17 cellular contexts compared by ENCODE assay signal in genomic region chrX:80430826-80431501, GRCh38. TPM values are rescaled to one million over a fixed set of nuclear protein-coding genes. Genes with fewer than 3 reads are reported as not detected.
DNase-seq lines count a peak whose midpoint lies in the region; ATAC-seq, FAIRE-seq and TF ChIP-seq lines count a peak whose summit lies in the region.
"Had no signal": no experiment of that assay in that cellular context is flagged by ENCODE, and none has a peak within 500 bp of the region (broad histone marks: within the 10 kb centered on the region; RNA-seq: fewer than 3 reads in every experiment).

No MANE protein-coding gene starts in this region.

- POLR2A ChIA-PET in H1 (lab: Charles Lee; ENCODE audit: partially characterized antibody): no interaction called here
- POLR2A ChIA-PET in CD8-positive, alpha-beta memory T cell (lab: Charles Lee): no interaction called here

- H3K79me2 ChIP-seq in H1 (ENCODE audit: control insufficient read depth in 1 of 2, insufficient read depth in 2 of 2, low read length in 2 of 2): no peaks in the 10 kb centered on the region

- DNase-seq in stimulated activated CD4-positive, alpha-beta T cell treated with anti-CD3 and anti-CD28 coated beads, Interleukin-15, amount 100 ng/mL, for 24 hours: peak; percentile 1
- DNase-seq in stimulated activated CD4-positive, alpha-beta T cell treated with anti-CD3 and anti-CD28 coated beads, Interleukin-4, amount 100 ng/mL, for 4 hours: no peak
- peak; percentile 9 for DNase-seq in NB4 (ENCODE audit: low read depth)
- peak in 1 of 2 experiments; percentile 46 for DNase-seq in H1 (ENCODE audit: low read depth in 1 of 2, low spot score in 2 of 2)
- no peak for DNase-seq in CD8-positive, alpha-beta memory T cell
- DNase-seq: activated CD4-positive, alpha-beta T cell treated with anti-CD3 and anti-CD28 coated beads, Interleukin-2, amount 50 U/mL, for 1 hour; retina had no signal

- H2BK12ac ChIP-seq in H1 (ENCODE audit: low read depth, low read length): no peak overlapping the region

- FAIRE-seq in H1 (lab: Jason Lieb, UNC): no peak
- FAIRE-seq: G401.6 had no signal

- H4K20me1 ChIP-seq in H1 (replicated peaks in 1 of 2; ENCODE audit: control insufficient read depth in 1 of 2, insufficient read depth in 2 of 2, low read length in 2 of 2): no peaks in the 10 kb centered on the region

- H3K4me3 ChIP-seq in NB4 (ENCODE audit: low read depth, low read length) (no peak overlapping the region), H1 (ENCODE audit: extremely low read depth in 1 of 4, insufficient read depth in 2 of 4, low read depth in 3 of 4, low read length in 4 of 4) (no peak overlapping the region)
- no peak overlapping the region for H3K4me3 ChIP-seq in CD8-positive, alpha-beta memory T cell (ENCODE audit: low read length)
- H3K4me3 ChIP-seq: cardiac muscle cell had no signal

- TF ChIP-seq CTCF in NB4 (IDR thresholded peaks at IDR 0.05; ENCODE audit: low read depth, low read length): no peak
- TF ChIP-seq CTCF in H1 (IDR thresholded peaks at IDR 0.05; ENCODE audit: control extremely low read depth in 1 of 3, insufficient read depth in 1 of 3, low read depth in 1 of 3, low read length in 3 of 3): peak in 1 of 3 experiments; percentile 23; a peak in 1 of 4 replicates

- TF ChIP-seq RAD21 in H1 (IDR thresholded peaks at IDR 0.05 in 1 of 2, conservative IDR thresholded peaks at IDR 0.05 in 1 of 2; ENCODE audit: low read depth in 2 of 2, low read length in 2 of 2): peak; percentile 48 to 57

- no peak overlapping the region for H3K14ac ChIP-seq in H1 (ENCODE audit: insufficient read length)

- H3K4me1 ChIP-seq in H1 (replicated peaks in 1 of 4; ENCODE audit: control insufficient read depth in 3 of 4, insufficient read depth in 4 of 4, low read length in 3 of 4): no peaks in the 10 kb centered on the region
- H3K4me1 ChIP-seq in CD8-positive, alpha-beta memory T cell (ENCODE audit: insufficient read depth, low read length): no peaks in the 10 kb centered on the region

- H3K27ac Mint-ChIP-seq in CD8-positive, alpha-beta memory T cell: no peak overlapping the region
- H3K27ac Mint-ChIP-seq: stimulated activated naive CD8-positive, alpha-beta T cell treated with anti-CD3 and anti-CD28 coated beads, Interleukin-15, amount 100 ng/mL, for 72 hours had no signal

- peaks cover 0 to 2% (median 0%) of the 10 kb centered on the region in 5 donors for H3K9me3 Mint-ChIP-seq in CD8-positive, alpha-beta memory T cell
- H3K9me3 Mint-ChIP-seq: stimulated activated naive CD8-positive, alpha-beta T cell treated with anti-CD3 and anti-CD28 coated beads, Interleukin-15, amount 100 ng/mL, for 72 hours had no signal

- no peak overlapping the region for H3K27ac ChIP-seq in H1 (ENCODE audit: low read depth, low read length)
- H3K27ac ChIP-seq in CD8-positive, alpha-beta memory T cell (ENCODE audit: low read depth, low read length): no peak overlapping the region
- H3K27ac ChIP-seq: cardiac muscle cell, HL-60 had no signal

- H2AFZ ChIP-seq in H1 (ENCODE audit: low read length): no peak overlapping the region

- H2BK120ac ChIP-seq in H1 (replicated peaks; ENCODE audit: low read depth, low read length): no peak overlapping the region

- 43% methylated on average over 2 of the region's 3 CpGs; no CpG with 5 or more reads in 1 of the 2 experiments for WGBS in H1 (ENCODE audit: extremely low coverage in 1 of 2, insufficient coverage in 1 of 2, insufficient read length in 1 of 2, insufficient replicate concordance in 2 of 2, low coverage in 1 of 2, low lambda C conversion rate in 2 of 2, missing lambda C conversion rate in 1 of 2), 2 experiments

- H3K79me1 ChIP-seq in H1 (ENCODE audit: low read depth, low read length): no peaks in the 10 kb centered on the region

- CTCF ChIA-PET in H1 (lab: Charles Lee; ENCODE audit: partially characterized antibody): interaction anchor here (1.1 kb wide), 1 partner anchor 147 kb away, joined by 3 read pairs; no protein-coding TSS in a partner anchor
- CTCF ChIA-PET in CD8-positive, alpha-beta memory T cell (lab: Charles Lee): no interaction called here

- no peaks in the 10 kb centered on the region for H3K4me1 Mint-ChIP-seq in CD8-positive, alpha-beta memory T cell
- H3K4me1 Mint-ChIP-seq: stimulated activated naive CD8-positive, alpha-beta T cell treated with anti-CD3 and anti-CD28 coated beads, Interleukin-15, amount 100 ng/mL, for 72 hours had no signal

- H3K36me3 Mint-ChIP-seq in CD8-positive, alpha-beta memory T cell: no peaks in the 10 kb centered on the region

- no peak overlapping the region for H3K4ac ChIP-seq in H1 (replicated peaks; ENCODE audit: insufficient read length, low read depth, low read length)

- H3K23me2 ChIP-seq in H1 (ENCODE audit: low read depth, low read length): no peaks in the 10 kb centered on the region

- ATAC-seq in HG03457 (IDR thresholded peaks at IDR 0.05; ENCODE audit: unreplicated experiment) (no peak), HG03045 (IDR thresholded peaks at IDR 0.05; ENCODE audit: unreplicated experiment) (no peak), GM21447 (IDR thresholded peaks at IDR 0.05; ENCODE audit: unreplicated experiment) (no peak)
- ATAC-seq: stimulated activated naive CD8-positive, alpha-beta T cell treated with anti-CD3 and anti-CD28 coated beads, Interleukin-15, amount 100 ng/mL, for 72 hours had no signal

- H3K23ac ChIP-seq in H1 (ENCODE audit: insufficient read length): no peak overlapping the region

- H2BK20ac ChIP-seq in H1 (ENCODE audit: low read length): no peak overlapping the region

- no peak overlapping the region for H2BK15ac ChIP-seq in H1 (ENCODE audit: low read length)

- H3K9me3 ChIP-seq in H1 (ENCODE audit: insufficient read depth in 2 of 2, low read depth in 1 of 2, low read length in 1 of 2): peaks cover 8 to 11% of the 10 kb centered on the region in 2 experiments; a peak in 2 of 4 replicates
- no peaks in the 10 kb centered on the region for H3K9me3 ChIP-seq in CD8-positive, alpha-beta memory T cell (ENCODE audit: low read length)

- H2AK5ac ChIP-seq in H1 (ENCODE audit: low read depth, low read length): no peak overlapping the region

- no peak overlapping the region for H3K56ac ChIP-seq in H1 (replicated peaks; ENCODE audit: insufficient read length, low read depth, low read length)

- H3K4me2 ChIP-seq in H1 (ENCODE audit: insufficient read depth in 1 of 2, low read depth in 2 of 2, low read length in 2 of 2): no peak overlapping the region

- no peaks in the 10 kb centered on the region for H3K27me3 ChIP-seq in H1 (replicated peaks in 1 of 4; ENCODE audit: control insufficient read depth in 3 of 4, extremely low read depth in 1 of 4, insufficient read depth in 3 of 4, low read length in 3 of 4)
- no peaks in the 10 kb centered on the region for H3K27me3 ChIP-seq in CD8-positive, alpha-beta memory T cell (ENCODE audit: insufficient read depth, low read length, poor library complexity, severe bottlenecking)
- H3K27me3 ChIP-seq: cardiac muscle cell had no signal

- H2BK5ac ChIP-seq in H1 (ENCODE audit: low read depth, low read length): no peak overlapping the region

- H4K8ac ChIP-seq in H1 (ENCODE audit: extremely low read depth, insufficient read depth, low read length): no peak overlapping the region

- H4K5ac ChIP-seq in H1 (ENCODE audit: insufficient read length, low read depth, low read length): no peak overlapping the region

- H3K9ac ChIP-seq in H1 (replicated peaks in 1 of 4; ENCODE audit: extremely low read depth in 1 of 4, low read depth in 3 of 4, low read length in 3 of 4): no peak overlapping the region

- H3K27me3 Mint-ChIP-seq in CD8-positive, alpha-beta memory T cell: peaks cover 0 to 10% of the 10 kb centered on the region in 2 donors
- H3K27me3 Mint-ChIP-seq: stimulated activated naive CD8-positive, alpha-beta T cell treated with anti-CD3 and anti-CD28 coated beads, Interleukin-15, amount 100 ng/mL, for 72 hours had no signal

- no peak for TF ChIP-seq POLR2A in NB4 (IDR thresholded peaks at IDR 0.05; ENCODE audit: extremely low read depth, insufficient read length)
- no peak for TF ChIP-seq POLR2A in H1 (IDR thresholded peaks at IDR 0.05; ENCODE audit: control extremely low read depth in 1 of 2, low read depth in 2 of 2, low read length in 2 of 2)

- H3K4me3 Mint-ChIP-seq in CD8-positive, alpha-beta memory T cell: no peak overlapping the region
- H3K4me3 Mint-ChIP-seq: stimulated activated naive CD8-positive, alpha-beta T cell treated with anti-CD3 and anti-CD28 coated beads, Interleukin-15, amount 100 ng/mL, for 72 hours had no signal

- no peak overlapping the region for H4K91ac ChIP-seq in H1 (replicated peaks; ENCODE audit: insufficient read length, low read length)

- H3K36me3 ChIP-seq in H1 (ENCODE audit: control insufficient read depth in 2 of 4, insufficient read depth in 4 of 4, low read length in 3 of 4): no peaks in the 10 kb centered on the region
- no peaks in the 10 kb centered on the region for H3K36me3 ChIP-seq in CD8-positive, alpha-beta memory T cell (ENCODE audit: insufficient read depth, low read length)
- H3K36me3 ChIP-seq: cardiac muscle cell had no signal

- no peak for TF ChIP-seq EP300 in H1 (IDR thresholded peaks at IDR 0.05; ENCODE audit: borderline replicate concordance in 1 of 2, low read depth in 2 of 2, low read length in 2 of 2)

- no peak overlapping the region for H3K18ac ChIP-seq in H1 (ENCODE audit: extremely low read depth, low read length)

TF ChIP-seq in H1, 55 proteins besides CTCF, POLR2A, EP300 and RAD21 (continues in another document):
- TF ChIP-seq E2F6 (IDR thresholded peaks at IDR 0.05): no peak

RNA-seq across cellular contexts. Expression of gene TENT5D, which starts 10.7 kb away (rescaled TPM):
- not detected in 2 replicates for total RNA-seq in H1 (2021; fragmentation: NEBNext Ultra II Directional; extraction: Animal tissue kit (Norgen Biotek cat#: 25700))
- polyA plus RNA-seq in H1 (2011; rRNA removed): not detected in 2 replicates
- 0.03 TPM for polyA plus RNA-seq in H1 (2011; cell fraction: cytosol; rRNA removed)
- polyA plus RNA-seq in H1 (2011; cell fraction: nucleus; rRNA removed): not detected
- not detected in 4 replicates for polyA plus RNA-seq in H1 (2012, experiment 1 of 2)
- not detected for polyA plus RNA-seq in H1 (2012, experiment 2 of 2)
- 0.06 TPM for polyA plus RNA-seq in H1 (2013, experiment 1 of 2)
- polyA plus RNA-seq in H1 (2013, experiment 2 of 2): 0.09 TPM
- polyA minus RNA-seq in H1 (2011; rRNA and poly(A)+ RNA removed): 0.15 and 0.19 TPM in 2 replicates
- polyA minus RNA-seq in H1 (2011; cell fraction: cytosol; rRNA and poly(A)+ RNA removed): not detected
- 0.20 TPM for polyA minus RNA-seq in H1 (2011; cell fraction: nucleus; rRNA and poly(A)+ RNA removed)
- not detected for total RNA-seq in CD8-positive, alpha-beta memory T cell
- polyA plus RNA-seq in CD8-positive, alpha-beta memory T cell: not detected
- total RNA-seq: cardiac muscle cell, mucosa of gallbladder had no signal
- polyA plus RNA-seq: BJ, cardiac muscle cell, esophagus had no signal

Comparison
In these comparisons a context has a peak if more than half of its experiments do, and no peak if none do; other contexts are left out.
1. DNase-seq: peak in stimulated activated CD4-positive, alpha-beta T cell treated with anti-CD3 and anti-CD28 coated beads, Interleukin-15, amount 100 ng/mL, for 24 hours (single experiment) and NB4 (single experiment); none in stimulated activated CD4-positive, alpha-beta T cell treated with anti-CD3 and anti-CD28 coated beads, Interleukin-4, amount 100 ng/mL, for 4 hours (0 of 2) and CD8-positive, alpha-beta memory T cell (0 of 5).